ENCODE assay signal across 32 cellular contexts in genomic region chr9:111783424-111783823, GRCh38. TPM values are rescaled to one million over a fixed set of nuclear protein-coding genes. Genes with fewer than 3 reads are reported as not detected.
"Had no signal": no experiment of that assay in that cellular context is flagged by ENCODE, and none has a peak within 500 bp of the region (broad histone marks: within the 10 kb centered on the region; RNA-seq: fewer than 3 reads in every experiment).

No MANE protein-coding gene starts in this region.

- H3K9me3 ChIP-seq: colonic mucosa, gastrocnemius medialis, lower lobe of right lung had no signal

- H3K27me3 ChIP-seq: colonic mucosa, esophagus squamous epithelium, gastrocnemius medialis, heart right ventricle, left lung had no signal

- H3K27ac ChIP-seq: colonic mucosa, epithelial cell of prostate, esophagus squamous epithelium, gastrocnemius medialis, heart right ventricle, left lung, lower lobe of right lung had no signal

- H3K4me1 ChIP-seq: colonic mucosa, esophagus squamous epithelium, gastrocnemius medialis, left lung, lower lobe of right lung had no signal

- H3K4me3 ChIP-seq: colonic mucosa, esophagus squamous epithelium, gastrocnemius medialis, heart right ventricle, left lung, lower lobe of right lung, mucosa of descending colon had no signal

- DNase-seq: colonic mucosa; cortex of kidney; effector CD8-positive, alpha-beta T cell; effector memory CD8-positive, alpha-beta T cell; endodermal cell; erythroblast; esophagus squamous epithelium; foreskin fibroblast; foreskin melanocyte; gastrocnemius medialis; glutamatergic neuron; head of caudate nucleus; heart right ventricle; hippocampal formation; left cardiac atrium; left lung; left ventricle myocardium superior; lower lobe of right lung; mesenchymal stem cell; mucosa of descending colon; naive B cell had no signal

- ATAC-seq: effector memory CD8-positive, alpha-beta T cell; esophagus mucosa; gastrocnemius medialis; heart right ventricle; left cardiac atrium; left lung; left ventricle myocardium superior; lower lobe of right lung; mucosa of descending colon had no signal

- H3K36me3 ChIP-seq: colonic mucosa, esophagus squamous epithelium, gastrocnemius medialis, left lung, lower lobe of right lung had no signal

- FAIRE-seq: endometrium, islet of Langerhans, keratinocyte had no signal

RNA-seq across cellular contexts. Expression of gene SHOC1, which starts 11.3 kb away (rescaled TPM):
- total RNA-seq: dermis microvascular lymphatic vessel endothelial cell, endodermal cell, gastrocnemius medialis, heart right ventricle, kidney epithelial cell, left cardiac atrium, left ventricle myocardium superior, lung microvascular endothelial cell, mesenteric fat pad, mesothelial cell of epicardium, mucosa of descending colon, myocyte had no signal
- polyA plus RNA-seq: heart right ventricle had no signal
